ENCODE assay signal across 15 cellular contexts in genomic region chr1:229109320-229109761, GRCh38.
DNase-seq lines count a peak whose midpoint lies in the region; ATAC-seq and TF ChIP-seq lines count a peak whose summit lies in the region.
"Had no signal": no experiment of that assay in that cellular context is flagged by ENCODE, and none has a peak within 500 bp of the region (broad histone marks: within the 10 kb centered on the region; RNA-seq: fewer than 3 reads in every experiment).

No MANE protein-coding gene starts in this region.

- in situ Hi-C loops in SK-MEL-5 (cut with HindIII; ENCODE audit: low pct_unique_long_range_greater_than_20kb, low sequenced_read_pairs): no loop called here

- intact Hi-C loops in CD14-positive monocyte (cut with micrococcal nuclease) (no loop called here), prostate gland (cut with DNase I) (no loop called here)

- no peak for DNase-seq in CD14-positive monocyte (ENCODE audit: low spot score)
- DNase-seq in SK-MEL-5 (ENCODE audit: low read depth, low spot score): peak; percentile 62
- no peak for DNase-seq in hepatocyte (ENCODE audit: low spot score)
- peak; percentile 58 for DNase-seq in prostate gland (ENCODE audit: low spot score)
- no peak for DNase-seq in WTC11 (ENCODE audit: low spot score)
- no peak for DNase-seq in KG1 (lab: John Stamatoyannopoulos, UW)
- DNase-seq in NCI-H82 (lab: John Stamatoyannopoulos, UW): no peak
- DNase-seq in activated effector memory CD4-positive, alpha-beta T cell treated with anti-CD3 and anti-CD28 coated beads, Interleukin-2, amount 50 U/mL, for 16 hours: no peak
- DNase-seq: activated CD4-positive, alpha-beta T cell treated with anti-CD3 and anti-CD28 coated beads, Interleukin-2, amount 50 U/mL, for 1 hour; DMS79; NCI-H1436 treated with DMSO at 0.1 percent for 48 hours; T-helper 1 cell; uterus had no signal

- ATAC-seq in WTC11: no peak

- 79% methylated on average over 5 of the region's 5 CpGs for WGBS in hepatocyte (ENCODE audit: low lambda C conversion rate, missing lambda C conversion rate)
- 53% methylated on average over 5 of the region's 5 CpGs for WGBS in prostate gland

- H3K36me3 ChIP-seq in hepatocyte (replicated peaks; ENCODE audit: insufficient read depth, low read depth) (no peaks in the 10 kb centered on the region), prostate gland (no peaks in the 10 kb centered on the region)
- H3K36me3 ChIP-seq: breast epithelium, uterus had no signal

- peaks cover 2% of the 10 kb centered on the region in 2 donors for H3K36me3 Mint-ChIP-seq in CD14-positive monocyte
- no peaks in the 10 kb centered on the region for H3K36me3 Mint-ChIP-seq in WTC11
- H3K36me3 Mint-ChIP-seq: memory B cell had no signal

- H3K79me2 ChIP-seq in hepatocyte: no peaks in the 10 kb centered on the region

- H3K4me1 ChIP-seq in hepatocyte (ENCODE audit: insufficient read depth): peaks cover 32% of the 10 kb centered on the region
- H3K4me1 ChIP-seq in prostate gland (replicated peaks): no peaks in the 10 kb centered on the region
- H3K4me1 ChIP-seq: breast epithelium had no signal

- H3K9me3 Mint-ChIP-seq in CD14-positive monocyte (peaks cover 0 to 2% (median under 1%) of the 10 kb centered on the region in 7 donors), WTC11 (no peaks in the 10 kb centered on the region)
- H3K9me3 Mint-ChIP-seq: memory B cell had no signal

- H3K27ac Mint-ChIP-seq in CD14-positive monocyte: peak overlapping the region in 4 of 7 donors; percentile 3 to 88 (median 40)
- no peak overlapping the region for H3K27ac Mint-ChIP-seq in WTC11
- H3K27ac Mint-ChIP-seq: memory B cell had no signal

- H3K4me2 ChIP-seq in hepatocyte: no peak overlapping the region

- no peaks in the 10 kb centered on the region for H3K9me2 ChIP-seq in hepatocyte (replicated peaks; ENCODE audit: insufficient read depth)

- H3K27me3 ChIP-seq in hepatocyte (no peaks in the 10 kb centered on the region), prostate gland (replicated peaks; ENCODE audit: insufficient read depth) (no peaks in the 10 kb centered on the region)
- H3K27me3 ChIP-seq: breast epithelium, uterus had no signal

- CTCF ChIA-PET in WTC11 (lab: Charles Lee): interaction anchor here (0.9 to 1.5 kb wide), 6 partner anchors 15 to 373 kb away, joined by 3 to 8 read pairs (median 3); no protein-coding TSS in a partner anchor

- H3K27ac ChIP-seq in hepatocyte: peak overlapping the region; percentile 64
- H3K27ac ChIP-seq in prostate gland: peak overlapping the region; percentile 43 to 45
- H3K27ac ChIP-seq: uterus had no signal

- POLR2A ChIA-PET in WTC11 (lab: Charles Lee): interaction anchor here (0.7 kb wide), 1 partner anchor 155 kb away, joined by 4 read pairs; no protein-coding TSS in a partner anchor

- H3K4me1 Mint-ChIP-seq in CD14-positive monocyte (peaks cover 35% of the 10 kb centered on the region), WTC11 (peaks cover 26% of the 10 kb centered on the region)
- H3K4me1 Mint-ChIP-seq: memory B cell had no signal

- TF ChIP-seq CTCF in CD14-positive monocyte (IDR thresholded peaks at IDR 0.05): no peak
- TF ChIP-seq CTCF in hepatocyte (IDR thresholded peaks at IDR 0.05; ENCODE audit: poor library complexity): no peak
- no peak for TF ChIP-seq CTCF in prostate gland (IDR thresholded peaks at IDR 0.05)
- TF ChIP-seq CTCF in WTC11 (IDR thresholded peaks at IDR 0.05): no peak

- no peaks in the 10 kb centered on the region for H4K20me1 ChIP-seq in hepatocyte (ENCODE audit: insufficient read depth, poor library complexity, severe bottlenecking)

- no peak overlapping the region for H2AFZ ChIP-seq in hepatocyte

- H3K9me3 ChIP-seq in hepatocyte (ENCODE audit: low read depth) (no peaks in the 10 kb centered on the region), prostate gland (no peaks in the 10 kb centered on the region)
- H3K9me3 ChIP-seq: breast epithelium, uterus had no signal

- H3K4me3 ChIP-seq in hepatocyte (no peak overlapping the region), prostate gland (no peak overlapping the region)
- H3K4me3 ChIP-seq: breast epithelium, uterus had no signal

- TF ChIP-seq POLR2A in prostate gland (IDR thresholded peaks at IDR 0.05): no peak

- H3K27me3 Mint-ChIP-seq in CD14-positive monocyte (ENCODE audit: low read depth in 3 of 3): peaks cover 2% of the 10 kb centered on the region in 3 donors
- no peaks in the 10 kb centered on the region; the same call in 1 of the 2 replicates for H3K27me3 Mint-ChIP-seq in WTC11 (ENCODE audit: low read depth)

- no peak overlapping the region for H3K4me3 Mint-ChIP-seq in CD14-positive monocyte
- no peak overlapping the region for H3K4me3 Mint-ChIP-seq in WTC11
- H3K4me3 Mint-ChIP-seq: memory B cell had no signal

TF ChIP-seq in WTC11, 78 proteins besides CTCF, POLR2A, EP300 and RAD21:
- no peak for TF ChIP-seq FOXK1 (CRISPR knock-in tag; IDR thresholded peaks at IDR 0.05)
- TF ChIP-seq E2F4 (CRISPR knock-in tag; IDR thresholded peaks at IDR 0.05; ENCODE audit: borderline replicate concordance, low read depth): no peak
- TF ChIP-seq ZNF219 (CRISPR knock-in tag; IDR thresholded peaks at IDR 0.05; ENCODE audit: borderline replicate concordance): no peak

Comparison
In these comparisons a context has a peak if more than half of its experiments do, and no peak if none do; other contexts are left out.
1. DNase-seq: peak in SK-MEL-5 (single experiment) and prostate gland (single experiment); none in CD14-positive monocyte (single experiment), hepatocyte (single experiment), WTC11 (single experiment), KG1 (single experiment), NCI-H82 (single experiment) and activated effector memory CD4-positive, alpha-beta T cell treated with anti-CD3 and anti-CD28 coated beads, Interleukin-2, amount 50 U/mL, for 16 hours (single experiment).